5 cellular contexts compared by ENCODE assay signal in genomic region chr15:25486051-25486450, GRCh38.
"Had no signal": no experiment of that assay in that cellular context is flagged by ENCODE, and none has a peak within 500 bp of the region (broad histone marks: within the 10 kb centered on the region; RNA-seq: fewer than 3 reads in every experiment).

No MANE protein-coding gene starts in this region.

- H3K27ac Mint-ChIP-seq: H9 had no signal

- H3K4me3 Mint-ChIP-seq: H9 had no signal

- DNase-seq: GM23248, H9, HCEC 1CT, IMR-90 had no signal

- H3K9ac ChIP-seq: GM23248 had no signal

- H3K4me3 ChIP-seq: GM23248, K562 had no signal

- H3K27ac ChIP-seq: GM23248 had no signal
